12 cellular contexts compared by ENCODE assay signal in the genomic region with DNA sequence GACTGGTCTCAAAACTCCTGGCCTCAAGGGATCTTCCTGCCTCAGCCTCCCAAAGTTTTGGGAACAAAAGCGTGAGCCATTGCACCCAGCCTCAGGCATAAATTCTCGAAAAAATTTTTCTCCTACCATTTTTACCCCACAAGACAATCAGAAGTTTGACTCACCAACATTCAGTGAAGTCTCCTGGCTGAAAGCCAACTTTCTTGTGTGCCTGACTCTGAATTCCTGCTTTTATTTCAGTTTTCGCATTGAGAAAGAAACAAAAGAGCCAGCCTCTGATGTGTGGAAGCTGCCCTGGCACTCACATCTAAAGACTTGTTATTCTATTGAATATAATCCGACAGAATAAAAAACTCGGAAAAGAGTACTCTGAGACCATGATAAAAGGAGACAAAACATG.
DNase-seq lines count a peak whose midpoint lies in the region; ATAC-seq and TF ChIP-seq lines count a peak whose summit lies in the region.
"Had no signal": no experiment of that assay in that cellular context is flagged by ENCODE, and none has a peak within 500 bp of the region (broad histone marks: within the 10 kb centered on the region; RNA-seq: fewer than 3 reads in every experiment).

No MANE protein-coding gene starts in this region.

- no peak for ATAC-seq in HG03159 (IDR thresholded peaks at IDR 0.05; ENCODE audit: unreplicated experiment)

- TF ChIP-seq CTCF in astrocyte of the cerebellum (IDR thresholded peaks at IDR 0.05; ENCODE audit: low read depth, low read length, missing control alignments), result no peak

- in situ Hi-C loops in astrocyte of the cerebellum (cut with HindIII; ENCODE audit: low sequenced_read_pairs), result no loop called here

- DNase-seq in DMS 273 (lab: John Stamatoyannopoulos, UW; ENCODE audit: unreplicated experiment) (peak; percentile 33), DMS 273 treated with DMSO at 0.1 percent for 48 hours (lab: John Stamatoyannopoulos, UW) (no peak), astrocyte of the cerebellum (ENCODE audit: low read depth) (peak; percentile 70), glomerular endothelial cell (ENCODE audit: extremely low read depth, low read depth, low spot score) (peak; percentile 34), skeletal muscle cell (ENCODE audit: low read depth) (peak; percentile 19), NCI-H2196 treated with DMSO at 0.1 percent for 48 hours (lab: John Stamatoyannopoulos, UW; ENCODE audit: unreplicated experiment) (no peak), mucosa of gallbladder (ENCODE audit: low spot score) (no peak)
- DNase-seq: DMS79 treated with DMSO at 0.1 percent for 48 hours; SHP77 treated with DMSO at 0.1 percent for 48 hours; spleen; stimulated activated CD8-positive, alpha-beta memory T cell treated with anti-CD3 and anti-CD28 coated beads, Interleukin-4, amount 100 ng/mL, for 48 hours had no signal

- no peak overlapping the region for H3K4me3 ChIP-seq in astrocyte of the cerebellum (ENCODE audit: low read depth, low read length)
- no peak overlapping the region for H3K4me3 ChIP-seq in skeletal muscle cell (ENCODE audit: low read depth, low read length)
- H3K4me3 ChIP-seq: spleen had no signal

Comparison
In these comparisons a context has a peak if more than half of its experiments do, and no peak if none do; other contexts are left out.
1. DNase-seq: peak in DMS 273 (single experiment), astrocyte of the cerebellum (single experiment), glomerular endothelial cell (single experiment) and skeletal muscle cell (single experiment); none in DMS 273 treated with DMSO at 0.1 percent for 48 hours (single experiment), NCI-H2196 treated with DMSO at 0.1 percent for 48 hours (single experiment) and mucosa of gallbladder (single experiment).